Comparison of ENCODE assay signal across 20 cellular contexts in genomic region chr14:24542346-24542936, GRCh38. TPM values are rescaled to one million over a fixed set of nuclear protein-coding genes. Genes with fewer than 3 reads are reported as not detected.
DNase-seq lines count a peak whose midpoint lies in the region; ATAC-seq, FAIRE-seq and TF ChIP-seq lines count a peak whose summit lies in the region.
"Had no signal": no experiment of that assay in that cellular context is flagged by ENCODE, and none has a peak within 500 bp of the region (broad histone marks: within the 10 kb centered on the region; RNA-seq: fewer than 3 reads in every experiment).

No MANE protein-coding gene starts in this region.

- peaks cover 19 to 29% of the 10 kb centered on the region in 2 donors for H3K9me3 Mint-ChIP-seq in stimulated activated naive B cell treated with anti-CD40 and anti-IgM and Interleukin-4, amounts not matched to agents 10 μg/mL and 1 μg/mL and 100 μg/mL, for 72 hours

- H3K4me2 ChIP-seq in keratinocyte (ENCODE audit: control insufficient read depth, extremely low read depth, insufficient read depth, low read depth, low read length): peak overlapping the region; percentile 48
- H3K4me2 ChIP-seq: KMS-11, PC-9 had no signal

- peaks cover 0 to 3% of the 10 kb centered on the region in 2 donors for H3K36me3 Mint-ChIP-seq in stimulated activated naive B cell treated with anti-CD40 and anti-IgM and Interleukin-4, amounts not matched to agents 10 μg/mL and 1 μg/mL and 100 μg/mL, for 72 hours

- no peak overlapping the region for H3K4me3 Mint-ChIP-seq in stimulated activated naive B cell treated with anti-CD40 and anti-IgM and Interleukin-4, amounts not matched to agents 10 μg/mL and 1 μg/mL and 100 μg/mL, for 72 hours

- H3K9me3 ChIP-seq in keratinocyte (ENCODE audit: control insufficient read depth, low read depth, low read length): peaks cover 3% of the 10 kb centered on the region
- H3K9me3 ChIP-seq: BE2C had no signal

- H3K27me3 Mint-ChIP-seq in stimulated activated naive B cell treated with anti-CD40 and anti-IgM and Interleukin-4, amounts not matched to agents 10 μg/mL and 1 μg/mL and 100 μg/mL, for 72 hours: peaks cover 38 to 41% of the 10 kb centered on the region in 2 donors

- CTCF ChIA-PET in RWPE1 (lab: Yijun Ruan, JAX): no interaction called here

- H3K9me1 ChIP-seq in keratinocyte (ENCODE audit: control insufficient read depth, extremely low read depth, insufficient read depth, low read length): no peaks in the 10 kb centered on the region

- no peak for TF ChIP-seq CTCF in RWPE1 (conservative IDR thresholded peaks at IDR 0.05; ENCODE audit: low read depth)
- no peak for TF ChIP-seq CTCF in keratinocyte (optimal IDR thresholded peaks at IDR 0.05 in 1 of 3, IDR thresholded peaks at IDR 0.05 in 1 of 3, conservative IDR thresholded peaks at IDR 0.05 in 1 of 3; ENCODE audit: extremely low read depth in 1 of 3, insufficient read depth in 2 of 3, low read length in 3 of 3)

- no peaks in the 10 kb centered on the region for H3K79me2 ChIP-seq in keratinocyte (ENCODE audit: control insufficient read depth, insufficient read depth, low read length)

- peaks cover 9% of the 10 kb centered on the region for H3K4me1 ChIP-seq in keratinocyte (ENCODE audit: control insufficient read depth, extremely low read depth, insufficient read depth, low read length)
- H3K4me1 ChIP-seq: BE2C had no signal

- H3K9ac ChIP-seq in keratinocyte (ENCODE audit: control insufficient read depth, extremely low read depth, insufficient read depth, low read length): no peak overlapping the region
- H3K9ac ChIP-seq: KMS-11 had no signal

- FAIRE-seq in keratinocyte (lab: Jason Lieb, UNC): peak; percentile 89
- FAIRE-seq: D721Med had no signal

- peak overlapping the region in 1 of 3 experiments; percentile 25 for H3K4me3 ChIP-seq in keratinocyte (ENCODE audit: control insufficient read depth in 2 of 3, extremely low read depth in 1 of 3, insufficient read depth in 2 of 3, low read depth in 1 of 3, low read length in 3 of 3)
- H3K4me3 ChIP-seq: PC-9 had no signal

- DNase-seq in HCEC 1CT (peak; percentile 32), RWPE1 (ENCODE audit: low spot score) (peak; percentile 71), epithelial cell of prostate (ENCODE audit: low read depth, low spot score) (peak; percentile 74), keratinocyte (ENCODE audit: low read depth, low spot score) (peak; percentile 68), NCI-H146 treated with DMSO at 0.1 percent for 48 hours (lab: John Stamatoyannopoulos, UW; ENCODE audit: unreplicated experiment) (no peak), activated T-cell treated with anti-CD3 and anti-CD28 coated beads for 4 hours (no peak)
- no peak for DNase-seq in stimulated activated naive B cell treated with anti-CD40 and anti-IgM and Interleukin-4, amounts not matched to agents 10 μg/mL and 1 μg/mL and 100 μg/mL, for 72 hours
- DNase-seq: BE2C, DMS53, NCI-H1694 treated with DMSO at 0.1 percent for 48 hours, NCI-H2081 treated with DMSO at 0.1 percent for 48 hours, NCI-H2171 treated with DMSO at 0.1 percent for 48 hours, NCI-H524 treated with DMSO at 0.1 percent for 48 hours, PC-9, RPMI8226, SIG-M5 had no signal

- H3K27ac Mint-ChIP-seq in stimulated activated naive B cell treated with anti-CD40 and anti-IgM and Interleukin-4, amounts not matched to agents 10 μg/mL and 1 μg/mL and 100 μg/mL, for 72 hours: no peak overlapping the region

- POLR2A ChIA-PET in RWPE1 (lab: Yijun Ruan, JAX; ENCODE audit: low non-redundant PET): no interaction called here

- no peaks in the 10 kb centered on the region for H4K20me1 ChIP-seq in keratinocyte (ENCODE audit: control insufficient read depth, extremely low read depth, insufficient read depth, low read length)

- no peaks in the 10 kb centered on the region for H3K27me3 ChIP-seq in keratinocyte (ENCODE audit: control insufficient read depth, extremely low read depth, insufficient read depth, low read length)
- H3K27me3 ChIP-seq: BE2C had no signal

- peak overlapping the region; percentile 84 for H3K27ac ChIP-seq in RWPE1
- H3K27ac ChIP-seq in epithelial cell of prostate: peak overlapping the region; percentile 84
- peak overlapping the region; percentile 71 for H3K27ac ChIP-seq in keratinocyte (ENCODE audit: control insufficient read depth, insufficient read depth, low read length)
- H3K27ac ChIP-seq: KMS-11, PC-9 had no signal

- ATAC-seq in HG03095 (IDR thresholded peaks at IDR 0.05; ENCODE audit: unreplicated experiment): no peak
- no peak for ATAC-seq in stimulated activated naive B cell treated with anti-CD40 and anti-IgM and Interleukin-4, amounts not matched to agents 10 μg/mL and 1 μg/mL and 100 μg/mL, for 72 hours (replicated peaks)
- ATAC-seq: SK-N-SH treated with all-trans-retinoic acid at 6 μM for 48 hours had no signal

- H3K4me1 Mint-ChIP-seq in stimulated activated naive B cell treated with anti-CD40 and anti-IgM and Interleukin-4, amounts not matched to agents 10 μg/mL and 1 μg/mL and 100 μg/mL, for 72 hours: no peaks in the 10 kb centered on the region

- no peaks in the 10 kb centered on the region for H3K36me3 ChIP-seq in keratinocyte (ENCODE audit: control insufficient read depth in 2 of 2, extremely low read depth in 1 of 2, insufficient read depth in 2 of 2, low read length in 2 of 2)
- H3K36me3 ChIP-seq: BE2C had no signal

- H2AFZ ChIP-seq in keratinocyte (ENCODE audit: control insufficient read depth, low read length): peak overlapping the region; percentile 89
- H2AFZ ChIP-seq: PC-9 had no signal

- dilution Hi-C loops in keratinocyte (cut with MboI; ENCODE audit: extremely low pct_ligation_motif_present, low sequenced_read_pairs): no loop called here

RNA-seq across cellular contexts. Expression of gene CTSG, which starts 33.6 kb away (rescaled TPM):
- not detected in 3 replicates for polyA plus RNA-seq in keratinocyte
- polyA plus RNA-seq in keratinocyte (2011; ENCODE audit: low read depth): not detected
- polyA plus RNA-seq in keratinocyte (2011; cell fraction: cytosol; rRNA removed): not detected in 2 replicates
- polyA plus RNA-seq in keratinocyte (2011; cell fraction: nucleus; rRNA removed): not detected in 2 replicates
- polyA plus RNA-seq in keratinocyte (2012; ENCODE audit: low replicate concordance): not detected in 2 replicates
- not detected in 3 replicates for polyA minus RNA-seq in keratinocyte
- polyA minus RNA-seq in keratinocyte (2011; cell fraction: cytosol; rRNA and poly(A)+ RNA removed): not detected
- not detected in 2 replicates for polyA minus RNA-seq in keratinocyte (2011; cell fraction: nucleus; rRNA and poly(A)+ RNA removed)

RNA-seq across cellular contexts. Expression of gene CMA1, which starts 34.4 kb away (rescaled TPM):
- not detected in 3 replicates for polyA plus RNA-seq in keratinocyte
- not detected for polyA plus RNA-seq in keratinocyte (2011; ENCODE audit: low read depth)
- polyA plus RNA-seq in keratinocyte (2011; cell fraction: cytosol; rRNA removed): not detected in 2 replicates
- not detected in 2 replicates for polyA plus RNA-seq in keratinocyte (2011; cell fraction: nucleus; rRNA removed)
- not detected in 2 replicates for polyA plus RNA-seq in keratinocyte (2012; ENCODE audit: low replicate concordance)
- polyA minus RNA-seq in keratinocyte: not detected in 3 replicates
- polyA minus RNA-seq in keratinocyte (2011; cell fraction: cytosol; rRNA and poly(A)+ RNA removed): not detected
- not detected in 2 replicates for polyA minus RNA-seq in keratinocyte (2011; cell fraction: nucleus; rRNA and poly(A)+ RNA removed)

Comparison
In these comparisons a context has a peak if more than half of its experiments do, and no peak if none do; other contexts are left out.
1. DNase-seq: peak in HCEC 1CT (single experiment), RWPE1 (single experiment), epithelial cell of prostate (single experiment) and keratinocyte (single experiment); none in NCI-H146 treated with DMSO at 0.1 percent for 48 hours (single experiment), activated T-cell treated with anti-CD3 and anti-CD28 coated beads for 4 hours (single experiment) and stimulated activated naive B cell treated with anti-CD40 and anti-IgM and Interleukin-4, amounts not matched to agents 10 μg/mL and 1 μg/mL and 100 μg/mL, for 72 hours (single experiment).
2. Peak in every context shown above with its lines, with median percentiles within 50 percentile points of each other: H3K27ac ChIP-seq.